ENCODE assay signal across 8 cellular contexts in the genomic region with DNA sequence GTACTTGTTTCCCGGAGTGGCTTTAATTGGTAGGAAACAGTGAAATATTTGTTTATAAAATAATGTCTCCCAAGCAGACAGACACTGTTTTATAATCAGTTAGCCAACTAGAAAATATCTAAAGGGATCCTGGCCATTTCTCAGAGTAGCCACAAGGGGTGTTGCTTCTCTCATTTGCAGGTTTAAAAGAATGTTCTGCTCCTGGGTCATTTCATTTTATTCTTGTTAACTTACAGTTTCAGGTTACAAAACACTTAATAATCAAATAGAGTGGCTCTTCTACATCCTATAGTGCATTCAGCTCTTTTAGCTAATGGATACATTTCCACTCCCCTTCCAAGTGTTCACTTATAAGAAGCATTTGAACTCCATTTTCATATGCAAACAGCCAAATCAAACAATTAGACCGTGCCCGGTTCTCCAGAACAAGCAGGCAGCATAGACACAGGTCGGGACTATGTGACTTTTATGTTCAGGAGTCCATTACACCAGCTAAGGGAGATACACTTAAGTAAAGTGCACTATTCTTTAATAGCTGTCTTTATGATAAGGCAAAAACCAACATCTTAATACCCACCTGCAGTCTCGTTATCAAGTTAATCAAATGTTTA.
DNase-seq lines count a peak whose midpoint lies in the region; ATAC-seq, FAIRE-seq and TF ChIP-seq lines count a peak whose summit lies in the region.
"Had no signal": no experiment of that assay in that cellular context is flagged by ENCODE, and none has a peak within 500 bp of the region (broad histone marks: within the 10 kb centered on the region; RNA-seq: fewer than 3 reads in every experiment).

No MANE protein-coding gene starts in this region.

- FAIRE-seq in endothelial cell of umbilical vein (lab: Jason Lieb, UNC) = no peak

- POLR2A ChIA-PET in endothelial cell of umbilical vein (lab: Charles Lee) = no interaction called here

- H3K4me2 ChIP-seq in endothelial cell of umbilical vein (ENCODE audit: insufficient read depth, low read length) = no peak overlapping the region

- H2AFZ ChIP-seq in endothelial cell of umbilical vein (ENCODE audit: low read depth, low read length) = no peak overlapping the region

- ATAC-seq in GM19452 (IDR thresholded peaks at IDR 0.05; ENCODE audit: unreplicated experiment) (no peak), GM21619 (IDR thresholded peaks at IDR 0.05; ENCODE audit: unreplicated experiment) (no peak)

- no peak overlapping the region for H3K9ac ChIP-seq in endothelial cell of umbilical vein (replicated peaks; ENCODE audit: extremely low read depth, insufficient read depth, low read length)

- H3K4me3 ChIP-seq in endothelial cell of umbilical vein (replicated peaks in 1 of 3; ENCODE audit: insufficient read depth in 1 of 3, low read depth in 1 of 3, low read length in 3 of 3) = no peak overlapping the region
- no peak overlapping the region for H3K4me3 ChIP-seq in testis

- intact Hi-C loops in endothelial cell of umbilical vein (cut with micrococcal nuclease) = no loop called here
- intact Hi-C loops in testis (cut with DNase I; ENCODE audit: low total_unique reads) = no loop called here

- H3K9me1 ChIP-seq in endothelial cell of umbilical vein (replicated peaks; ENCODE audit: control insufficient read depth, extremely low read depth, insufficient read depth, low read length) = no peaks in the 10 kb centered on the region

- no peaks in the 10 kb centered on the region for H3K4me1 ChIP-seq in endothelial cell of umbilical vein (ENCODE audit: control insufficient read depth, extremely low read depth, insufficient read depth, low read length)
- H3K4me1 ChIP-seq in testis = peaks cover 5% of the 10 kb centered on the region

- H3K79me2 ChIP-seq in endothelial cell of umbilical vein (ENCODE audit: control insufficient read depth, insufficient read depth, low read length) = no peaks in the 10 kb centered on the region

- DNase-seq in H4 (ENCODE audit: low spot score) (peak; percentile 44), NCI-H748 treated with DMSO at 0.1 percent for 48 hours (lab: John Stamatoyannopoulos, UW) (peak; percentile 92), endothelial cell of umbilical vein (ENCODE audit: low read depth, low spot score) (peak; percentile 11), testis (no peak)
- no peak for DNase-seq in stimulated activated CD4-positive, alpha-beta T cell treated with anti-CD3 and anti-CD28 coated beads, Interleukin-4, amount 100 ng/mL, for 4 hours

- H3K36me3 ChIP-seq in endothelial cell of umbilical vein (ENCODE audit: control insufficient read depth in 2 of 2, extremely low read depth in 1 of 2, insufficient read depth in 2 of 2, low read length in 2 of 2) (no peaks in the 10 kb centered on the region), testis (ENCODE audit: low read depth, missing control alignments) (no peaks in the 10 kb centered on the region)

- BruUV-seq in endothelial cell of umbilical vein (replicated peaks; lab: Mats Ljungman, UMichigan) = no TSS peak

- CTCF ChIA-PET in endothelial cell of umbilical vein (lab: Charles Lee) = interaction anchor here (0.7 to 1.6 kb wide), 4 partner anchors 16 to 541 kb away, joined by 3 to 5 read pairs (median 4); no protein-coding TSS in a partner anchor

- TF ChIP-seq POLR2A in endothelial cell of umbilical vein (IDR thresholded peaks at IDR 0.05; ENCODE audit: low read depth, low read length) = no peak
- TF ChIP-seq POLR2A in testis (IDR thresholded peaks at IDR 0.05) = no peak

- TF ChIP-seq CTCF in endothelial cell of umbilical vein (IDR thresholded peaks at IDR 0.05; ENCODE audit: extremely low read depth in 1 of 2, insufficient read depth in 1 of 2, low read depth in 1 of 2, low read length in 2 of 2) (peak; percentile 5 to 49), testis (IDR thresholded peaks at IDR 0.05) (peak in 2 of 3 experiments; percentile 17 to 56)

- H3K27me3 ChIP-seq in endothelial cell of umbilical vein (ENCODE audit: control insufficient read depth in 2 of 2, insufficient read depth in 2 of 2, low read length in 2 of 2) = peaks cover 11 to 12% of the 10 kb centered on the region in 2 experiments
- H3K27me3 ChIP-seq in testis = no peaks in the 10 kb centered on the region

- H3K9me3 ChIP-seq in endothelial cell of umbilical vein (replicated peaks; ENCODE audit: control insufficient read depth, insufficient read depth, low read length) (no peaks in the 10 kb centered on the region), testis (no peaks in the 10 kb centered on the region)

- no peaks in the 10 kb centered on the region for H4K20me1 ChIP-seq in endothelial cell of umbilical vein (replicated peaks; ENCODE audit: control insufficient read depth, extremely low read depth, insufficient read depth, low read length)

- 82 to 83% methylated on average over 5 of the region's 5 CpGs for WGBS in testis, 2 donors

- H3K27ac ChIP-seq in endothelial cell of umbilical vein (ENCODE audit: insufficient read depth, low read depth, low read length) (no peak overlapping the region), testis (no peak overlapping the region)
- H3K27ac ChIP-seq: epithelial cell of prostate had no signal

- dilution Hi-C loops in endothelial cell of umbilical vein (cut with MboI; ENCODE audit: extremely low pct_ligation_motif_present, low sequenced_read_pairs) = no loop called here

TF ChIP-seq in endothelial cell of umbilical vein, 7 proteins besides CTCF, POLR2A, EP300 and RAD21:
- no peak for TF ChIP-seq MYC (IDR thresholded peaks at IDR 0.05; ENCODE audit: low read depth, low read length)
- TF ChIP-seq POLR2AphosphoS5 (IDR thresholded peaks at IDR 0.05; ENCODE audit: insufficient read depth, low read depth, low read length) = no peak
- no peak for TF ChIP-seq JUN (IDR thresholded peaks at IDR 0.05; ENCODE audit: borderline replicate concordance, insufficient read depth, insufficient read length, low read depth)
- no peak for TF ChIP-seq FOS (IDR thresholded peaks at IDR 0.05; ENCODE audit: borderline replicate concordance, insufficient read depth, low read length)
- TF ChIP-seq, protein P1, sequence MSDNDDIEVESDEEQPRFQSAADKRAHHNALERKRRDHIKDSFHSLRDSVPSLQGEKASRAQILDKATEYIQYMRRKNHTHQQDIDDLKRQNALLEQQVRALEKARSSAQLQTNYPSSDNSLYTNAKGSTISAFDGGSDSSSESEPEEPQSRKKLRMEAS (IDR thresholded peaks at IDR 0.05; ENCODE audit: insufficient read depth, insufficient read length) = no peak
- no peak for TF ChIP-seq GATA2 (IDR thresholded peaks at IDR 0.05; ENCODE audit: insufficient read depth, insufficient read length, low read depth, low read length)
- no peak for TF ChIP-seq EZH2 (IDR thresholded peaks at IDR 0.05; ENCODE audit: borderline replicate concordance, low read depth, low read length, severe bottlenecking)

Comparison
In these comparisons a context has a peak if more than half of its experiments do, and no peak if none do; other contexts are left out.
1. DNase-seq: peak in H4 (single experiment), NCI-H748 treated with DMSO at 0.1 percent for 48 hours (single experiment) and endothelial cell of umbilical vein (single experiment); none in testis (single experiment) and stimulated activated CD4-positive, alpha-beta T cell treated with anti-CD3 and anti-CD28 coated beads, Interleukin-4, amount 100 ng/mL, for 4 hours (0 of 2).